ENCODE assay signal across 9 cellular contexts in genomic region chr4:145525291-145525740, GRCh38. TPM values are rescaled to one million over a fixed set of nuclear protein-coding genes. Genes with fewer than 3 reads are reported as not detected.
DNase-seq lines count a peak whose midpoint lies in the region; ATAC-seq, FAIRE-seq and TF ChIP-seq lines count a peak whose summit lies in the region.
"Had no signal": no experiment of that assay in that cellular context is flagged by ENCODE, and none has a peak within 500 bp of the region (broad histone marks: within the 10 kb centered on the region; RNA-seq: fewer than 3 reads in every experiment).

No MANE protein-coding gene starts in this region.

- no peak overlapping the region for H3K4me3 ChIP-seq in HEK293 (ENCODE audit: low read depth, low read length)
- H3K4me3 ChIP-seq in WERI-Rb-1 (ENCODE audit: low read depth, low read length): no peak overlapping the region
- H3K4me3 ChIP-seq in small intestine (ENCODE audit: low read depth in 1 of 2, low read length in 2 of 2): no peak overlapping the region

- no peaks in the 10 kb centered on the region for H3K9me3 ChIP-seq in HEK293 (ENCODE audit: control insufficient read depth, insufficient read depth, low read depth, low read length)
- H3K9me3 ChIP-seq in WERI-Rb-1 (ENCODE audit: severe bottlenecking): no peaks in the 10 kb centered on the region
- H3K9me3 ChIP-seq in small intestine (ENCODE audit: control insufficient read depth, low read depth): no peaks in the 10 kb centered on the region

- H3K36me3 ChIP-seq in HEK293 (ENCODE audit: control insufficient read depth in 2 of 2, insufficient read depth in 1 of 2, low read length in 2 of 2) (no peaks in the 10 kb centered on the region), WERI-Rb-1 (no peaks in the 10 kb centered on the region; the same call in 1 of the 2 replicates), small intestine (ENCODE audit: control insufficient read depth in 2 of 2, insufficient read depth in 2 of 2, low read length in 2 of 2) (peaks cover 0 to 1% of the 10 kb centered on the region in 2 donors)

- DNase-seq in WERI-Rb-1 (peak; percentile 13), iPS-NIHi7 (ENCODE audit: extremely low spot score) (peak; percentile 28), small intestine (no peak)
- DNase-seq: COR-L47, NCI-H345 had no signal

- H3K4me1 ChIP-seq in HEK293 (ENCODE audit: control insufficient read depth, insufficient read depth, low read length): peaks cover 5% of the 10 kb centered on the region; the same call in 1 of the 2 replicates
- H3K4me1 ChIP-seq in small intestine (ENCODE audit: control insufficient read depth in 2 of 2, insufficient read depth in 1 of 2, low read depth in 1 of 2, low read length in 1 of 2): peaks cover 0 to 5% of the 10 kb centered on the region in 2 donors

- TF ChIP-seq CTCF in HEK293 (tag by site-specific recombination; IDR thresholded peaks at IDR 0.05): no peak
- no peak for TF ChIP-seq CTCF in WERI-Rb-1 (IDR thresholded peaks at IDR 0.05; ENCODE audit: low read depth, low read length)

- CTCF ChIA-PET in HEK293 (lab: Yijun Ruan, JAX): no interaction called here

- ATAC-seq in HG03378 (IDR thresholded peaks at IDR 0.05; ENCODE audit: unreplicated experiment) (no peak), HG03342 (IDR thresholded peaks at IDR 0.05; ENCODE audit: unreplicated experiment) (no peak)

- FAIRE-seq in small intestine (lab: Jason Lieb, UNC): no peak

- 38 to 80% (median 80%) methylated on average over 1 of the region's 1 CpG for WGBS in small intestine, 3 donors

- H3K27ac ChIP-seq in HEK293 (ENCODE audit: extremely low read depth, low read depth, low read length): no peak overlapping the region
- H3K27ac ChIP-seq in WERI-Rb-1: no peak overlapping the region
- H3K27ac ChIP-seq in temporal lobe (ENCODE audit: low read depth, low read length): peak overlapping the region; percentile 57
- H3K27ac ChIP-seq in small intestine (ENCODE audit: low read depth in 1 of 2, low read length in 1 of 2): no peak overlapping the region

- no peaks in the 10 kb centered on the region for H3K27me3 ChIP-seq in WERI-Rb-1 (ENCODE audit: insufficient read depth, low read depth, severe bottlenecking)
- H3K27me3 ChIP-seq in small intestine (ENCODE audit: control insufficient read depth in 2 of 2, insufficient read depth in 2 of 2, low read length in 2 of 2): no peaks in the 10 kb centered on the region

- POLR2A ChIA-PET in HEK293 (lab: Yijun Ruan, JAX): interaction anchor here (0.7 kb wide), 1 partner anchor 812 kb away, joined by 4 read pairs; no protein-coding TSS in a partner anchor

TF ChIP-seq in HEK293, 187 proteins besides CTCF, POLR2A, EP300 and RAD21:
- TF ChIP-seq SCRT1 (tag by site-specific recombination; IDR thresholded peaks at IDR 0.05; ENCODE audit: borderline replicate concordance) (no peak), ZNF449 (tag by site-specific recombination; IDR thresholded peaks at IDR 0.05) (peak; percentile 97)
TF ChIP-seq in HEK293: peak in this region for 1.

RNA-seq across cellular contexts. Expression of gene SMAD1, which starts 43.7 kb away (rescaled TPM):
- total RNA-seq in temporal lobe: 28.8 TPM
- 10 to 100 TPM; 11.4 to 16.4 (median 14.1) TPM for polyA plus RNA-seq in small intestine
